Comparison of ENCODE assay signal across 10 cellular contexts in genomic region chr2:186484062-186484735, GRCh38. TPM values are rescaled to one million over a fixed set of nuclear protein-coding genes. Genes with fewer than 3 reads are reported as not detected.
DNase-seq lines count a peak whose midpoint lies in the region; ATAC-seq, FAIRE-seq and TF ChIP-seq lines count a peak whose summit lies in the region.
"Had no signal": no experiment of that assay in that cellular context is flagged by ENCODE, and none has a peak within 500 bp of the region (broad histone marks: within the 10 kb centered on the region; RNA-seq: fewer than 3 reads in every experiment).

No MANE protein-coding gene starts in this region.

- H4K20me1 ChIP-seq in BLaER1 treated with 17β-estradiol and CSF1 and Interleukin-3, amounts not matched to agents 10 nM and 100 nM: peaks cover 14 to 29% (median 24%) of the 10 kb centered on the region in 11 experiments; a peak in 21 of 22 replicates

- no TSS peak for BruUV-seq in A673 (replicated peaks; lab: Mats Ljungman, UMichigan)

- H3K36me3 ChIP-seq in BLaER1 treated with 17β-estradiol and CSF1 and Interleukin-3, amounts not matched to agents 10 nM and 100 nM: peaks cover 0 to 11% (median 0%) of the 10 kb centered on the region in 11 experiments; a peak in 9 of 22 replicates
- H3K36me3 ChIP-seq in RWPE2 (ENCODE audit: low read depth): peaks cover 13% of the 10 kb centered on the region
- no peaks in the 10 kb centered on the region for H3K36me3 ChIP-seq in A673 (ENCODE audit: insufficient read depth, low read length, poor library complexity, severe bottlenecking)

- H3K9ac ChIP-seq in BLaER1 treated with 17β-estradiol and CSF1 and Interleukin-3, amounts not matched to agents 10 nM and 100 nM: no peak overlapping the region

- FAIRE-seq in GM19239 (lab: Jason Lieb, UNC): peak; percentile 89

- H3K27me3 ChIP-seq in BLaER1 treated with 17β-estradiol and CSF1 and Interleukin-3, amounts not matched to agents 10 nM and 100 nM: no peaks in the 10 kb centered on the region
- no peaks in the 10 kb centered on the region for H3K27me3 ChIP-seq in RWPE2 (ENCODE audit: insufficient read depth, poor library complexity, severe bottlenecking)
- H3K27me3 ChIP-seq in A673 (replicated peaks; ENCODE audit: insufficient read depth, low read depth, low read length, poor library complexity): no peaks in the 10 kb centered on the region
- H3K27me3 ChIP-seq: testis had no signal

- POLR2A ChIA-PET in A673 (lab: Charles Lee; ENCODE audit: low non-redundant PET): no interaction called here
- POLR2A ChIA-PET in GM10248 (lab: Yijun Ruan, JAX): no interaction called here

- peak overlapping the region in 3 of 11 experiments; percentile 32 to 95 (median 40); a peak in 3 of 22 replicates for H3K27ac ChIP-seq in BLaER1 treated with 17β-estradiol and CSF1 and Interleukin-3, amounts not matched to agents 10 nM and 100 nM
- H3K27ac ChIP-seq in RWPE2 (ENCODE audit: poor library complexity, severe bottlenecking) (no peak overlapping the region), A673 (ENCODE audit: low read depth, low read length, poor library complexity, severe bottlenecking) (no peak overlapping the region)

- CTCF ChIA-PET in A673 (lab: Charles Lee): no interaction called here
- CTCF ChIA-PET in GM10248 (lab: Yijun Ruan, JAX): no interaction called here

- H3K4me3 ChIP-seq in BLaER1 treated with 17β-estradiol and CSF1 and Interleukin-3, amounts not matched to agents 10 nM and 100 nM: peak overlapping the region; percentile 80 to 96 (median 89); a peak in 12 of 20 replicates
- H3K4me3 ChIP-seq in RWPE2 (ENCODE audit: severe bottlenecking) (peak overlapping the region; percentile 93), A673 (ENCODE audit: low read depth, low read length, poor library complexity, severe bottlenecking) (no peak overlapping the region)

- peaks cover 20 to 40% (median 34%) of the 10 kb centered on the region in 10 experiments for H3K4me1 ChIP-seq in BLaER1 treated with 17β-estradiol and CSF1 and Interleukin-3, amounts not matched to agents 10 nM and 100 nM
- peaks cover 31% of the 10 kb centered on the region for H3K4me1 ChIP-seq in RWPE2 (ENCODE audit: insufficient read depth, poor library complexity, severe bottlenecking)
- peaks cover 18% of the 10 kb centered on the region for H3K4me1 ChIP-seq in A673 (ENCODE audit: insufficient read depth, low read length, poor library complexity, severe bottlenecking)

- peak overlapping the region; percentile 78 to 95 (median 87) for H3K4me2 ChIP-seq in BLaER1 treated with 17β-estradiol and CSF1 and Interleukin-3, amounts not matched to agents 10 nM and 100 nM

- no peak for ATAC-seq in RWPE2 (ENCODE audit: low read depth)

- TF ChIP-seq CTCF in RWPE2 (IDR thresholded peaks at IDR 0.05; ENCODE audit: poor library complexity, severe bottlenecking) (no peak), A673 (conservative IDR thresholded peaks at IDR 0.05; ENCODE audit: low read depth, low read length) (no peak), GM10248 (IDR thresholded peaks at IDR 0.05; ENCODE audit: control extremely low read depth, extremely low read depth, low read depth, missing control alignments) (no peak)

- intact Hi-C loops in A673 (cut with micrococcal nuclease; ENCODE audit: unreplicated experiment): no loop called here

- H3K9me3 ChIP-seq in BLaER1 treated with 17β-estradiol and CSF1 and Interleukin-3, amounts not matched to agents 10 nM and 100 nM (replicated peaks in 1 of 11): no peaks in the 10 kb centered on the region
- H3K9me3 ChIP-seq in RWPE2 (ENCODE audit: severe bottlenecking) (no peaks in the 10 kb centered on the region), A673 (ENCODE audit: low read depth, low read length, poor library complexity, severe bottlenecking) (no peaks in the 10 kb centered on the region)
- H3K9me3 ChIP-seq: testis had no signal

- DNase-seq in GM19239 (ENCODE audit: insufficient read length, low spot score): no peak
- DNase-seq in RWPE2 (ENCODE audit: low spot score): no peak
- peak; percentile 10 for DNase-seq in kidney tubule cell (ENCODE audit: low spot score)
- no peak for DNase-seq in AG08395 (ENCODE audit: low spot score)
- no peak for DNase-seq in A673 (ENCODE audit: low spot score)
- DNase-seq in GM10248 (ENCODE audit: extremely low spot score): no peak
- DNase-seq in NCI-H1417 (lab: John Stamatoyannopoulos, UW): no peak
- DNase-seq: NCI-H526 treated with DMSO at 0.1 percent for 48 hours, testis had no signal

RNA-seq across cellular contexts. Expression of gene ZC3H15, which starts 1.9 kb away (rescaled TPM):
- 86.1 and 95.1 TPM in 2 replicates for total RNA-seq in A673 (2021)
